8 cellular contexts compared by ENCODE assay signal in genomic region chr16:29807426-29808218, GRCh38. TPM values are rescaled to one million over a fixed set of nuclear protein-coding genes. Genes with fewer than 3 reads are reported as not detected.
DNase-seq lines count a peak whose midpoint lies in the region; ATAC-seq and TF ChIP-seq lines count a peak whose summit lies in the region.

No MANE protein-coding gene starts in this region.

- no peaks in the 10 kb centered on the region for H3K9me3 Mint-ChIP-seq in activated CD4-positive, alpha-beta T cell treated with anti-CD3 and anti-CD28 coated beads, Interleukin-2, amount 10 ng/mL, durations not matched to agents 7 days and 5 days

- peak overlapping the region; percentile 80 for H3K4me3 ChIP-seq in coronary artery

- no peak for TF ChIP-seq CTCF in coronary artery (IDR thresholded peaks at IDR 0.05)

- POLR2A ChIA-PET in activated CD4-positive, alpha-beta T cell treated with anti-CD3 and anti-CD28 coated beads, Interleukin-2, amount 10 ng/mL, durations not matched to agents 7 days and 5 days (lab: Charles Lee), result interaction anchor here (0.5 to 2.5 kb wide), 9 partner anchors 9 to 1315 kb away, joined by 3 to 9 read pairs (median 3); partner anchors contain the start of genes KIF22, PAGR1 and TAOK2

- CTCF ChIA-PET in activated CD4-positive, alpha-beta T cell treated with anti-CD3 and anti-CD28 coated beads, Interleukin-2, amount 10 ng/mL, durations not matched to agents 7 days and 5 days (lab: Charles Lee), result interaction anchor here (0.5 to 4.3 kb wide), 25 partner anchors 9 to 910 kb away, joined by 3 to 39 read pairs (median 3); partner anchors contain the start of genes CDIPT, KIF22, MVP and PAGR1

- peak overlapping the region; percentile 97 for H3K4me3 Mint-ChIP-seq in activated CD4-positive, alpha-beta T cell treated with anti-CD3 and anti-CD28 coated beads, Interleukin-2, amount 10 ng/mL, durations not matched to agents 7 days and 5 days

- peaks cover 66% of the 10 kb centered on the region for H3K4me1 Mint-ChIP-seq in activated CD4-positive, alpha-beta T cell treated with anti-CD3 and anti-CD28 coated beads, Interleukin-2, amount 10 ng/mL, durations not matched to agents 7 days and 5 days

- H3K27ac ChIP-seq in coronary artery, result peak overlapping the region; percentile 95 to 98

- peaks cover 10% of the 10 kb centered on the region for H3K27me3 Mint-ChIP-seq in activated CD4-positive, alpha-beta T cell treated with anti-CD3 and anti-CD28 coated beads, Interleukin-2, amount 10 ng/mL, durations not matched to agents 7 days and 5 days

- peaks cover 58% of the 10 kb centered on the region for H3K36me3 Mint-ChIP-seq in activated CD4-positive, alpha-beta T cell treated with anti-CD3 and anti-CD28 coated beads, Interleukin-2, amount 10 ng/mL, durations not matched to agents 7 days and 5 days (ENCODE audit: low read depth)

- DNase-seq in DMS114 treated with DMSO at 0.1 percent for 48 hours (lab: John Stamatoyannopoulos, UW; ENCODE audit: unreplicated experiment) (peak; percentile 78), NCI-H526 treated with DMSO at 0.1 percent for 48 hours (lab: John Stamatoyannopoulos, UW) (peak; percentile 76), coronary artery (ENCODE audit: low spot score) (peak; percentile 94), left lobe of liver (ENCODE audit: low spot score) (peak; percentile 82)
- DNase-seq in activated CD4-positive, alpha-beta T cell treated with anti-CD3 and anti-CD28 coated beads, Interleukin-2, amount 10 ng/mL, durations not matched to agents 7 days and 5 days, result peak; percentile 88
- DNase-seq in stimulated activated CD4-positive, alpha-beta T cell treated with anti-CD3 and anti-CD28 coated beads, Interleukin-1b, Interleukin-23, amount 100 ng/mL, for 48 hours, result peak; percentile 89

- ATAC-seq in HG02759 (IDR thresholded peaks at IDR 0.05; ENCODE audit: unreplicated experiment) (peak; percentile 14), left lobe of liver (peak; percentile 3), HG02678 (IDR thresholded peaks at IDR 0.05; ENCODE audit: unreplicated experiment) (no peak)

- peak overlapping the region; percentile 89 for H3K27ac Mint-ChIP-seq in activated CD4-positive, alpha-beta T cell treated with anti-CD3 and anti-CD28 coated beads, Interleukin-2, amount 10 ng/mL, durations not matched to agents 7 days and 5 days

RNA-seq across cellular contexts. Expression of gene MAZ, which starts 1.3 kb away (rescaled TPM):
- total RNA-seq in activated CD4-positive, alpha-beta T cell treated with anti-CD3 and anti-CD28 coated beads, Interleukin-2, amount 10 ng/mL, durations not matched to agents 7 days and 5 days, result 100 to 1,000 TPM; 528 to 590 TPM
- total RNA-seq in left lobe of liver, result 101 TPM

RNA-seq across cellular contexts. Expression of gene PRRT2, which starts 4.4 kb away (rescaled TPM):
- total RNA-seq in activated CD4-positive, alpha-beta T cell treated with anti-CD3 and anti-CD28 coated beads, Interleukin-2, amount 10 ng/mL, durations not matched to agents 7 days and 5 days, result 1 to 10 TPM in 1 of 2 experiments, under 1 TPM in 1; 0.98 to 1.3 TPM
- 0.33 TPM for total RNA-seq in left lobe of liver

RNA-seq across cellular contexts. Expression of gene PAGR1, which starts 8.3 kb away (rescaled TPM):
- total RNA-seq in activated CD4-positive, alpha-beta T cell treated with anti-CD3 and anti-CD28 coated beads, Interleukin-2, amount 10 ng/mL, durations not matched to agents 7 days and 5 days, result 10 to 100 TPM; 26.8 to 29.6 TPM
- 11.9 TPM for total RNA-seq in left lobe of liver

RNA-seq across cellular contexts. Expression of gene MVP, which starts 12.6 kb away (rescaled TPM):
- total RNA-seq in activated CD4-positive, alpha-beta T cell treated with anti-CD3 and anti-CD28 coated beads, Interleukin-2, amount 10 ng/mL, durations not matched to agents 7 days and 5 days, result 100 to 1,000 TPM; 177 to 187 TPM
- total RNA-seq in left lobe of liver, result 44.4 TPM

RNA-seq across cellular contexts. Expression of gene KIF22, which starts 17.1 kb away (rescaled TPM):
- total RNA-seq in activated CD4-positive, alpha-beta T cell treated with anti-CD3 and anti-CD28 coated beads, Interleukin-2, amount 10 ng/mL, durations not matched to agents 7 days and 5 days, result 100 to 1,000 TPM; 244 to 253 TPM
- 27.2 TPM for total RNA-seq in left lobe of liver
